8 cellular contexts compared by ENCODE assay signal in genomic region chr11:94544582-94544831, GRCh38. TPM values are rescaled to one million over a fixed set of nuclear protein-coding genes. Genes with fewer than 3 reads are reported as not detected.
DNase-seq lines count a peak whose midpoint lies in the region; ATAC-seq, FAIRE-seq and TF ChIP-seq lines count a peak whose summit lies in the region.

No MANE protein-coding gene starts in this region.

- no peak for FAIRE-seq in GM12892 (lab: Jason Lieb, UNC)

- peak overlapping the region; percentile 79 for H3K4me3 Mint-ChIP-seq in activated naive CD8-positive, alpha-beta T cell treated with anti-CD3 and anti-CD28 coated beads, Interleukin-2, amount 10 ng/mL, durations not matched to agents 7 days and 5 days

- H3K4me3 ChIP-seq in GM06990 (replicated peaks; ENCODE audit: low read depth, low read length) (peak overlapping the region; percentile 57), left lung (peak overlapping the region; percentile 58 to 62), thyroid gland (replicated peaks in 1 of 3) (peak overlapping the region; percentile 8 to 78 (median 63))

- H3K9me3 Mint-ChIP-seq in activated naive CD8-positive, alpha-beta T cell treated with anti-CD3 and anti-CD28 coated beads, Interleukin-2, amount 10 ng/mL, durations not matched to agents 7 days and 5 days: no peaks in the 10 kb centered on the region

- no peak for TF ChIP-seq POLR2A in thyroid gland (IDR thresholded peaks at IDR 0.05)
- no peak for TF ChIP-seq POLR2A in erythroblast (IDR thresholded peaks at IDR 0.05; ENCODE audit: low read length)
- no peak for TF ChIP-seq POLR2A in GM12892 (IDR thresholded peaks at IDR 0.05; ENCODE audit: low read depth, low read length)

- peaks cover 27% of the 10 kb centered on the region for H3K4me1 Mint-ChIP-seq in activated naive CD8-positive, alpha-beta T cell treated with anti-CD3 and anti-CD28 coated beads, Interleukin-2, amount 10 ng/mL, durations not matched to agents 7 days and 5 days

- WGBS in thyroid gland, 2 donors: no CpG with 5 or more reads among the region's 32 CpGs

- H3K36me3 ChIP-seq in GM06990 (ENCODE audit: control insufficient read depth, insufficient read depth, low read length): no peaks in the 10 kb centered on the region
- no peaks in the 10 kb centered on the region for H3K36me3 ChIP-seq in left lung
- no peaks in the 10 kb centered on the region for H3K36me3 ChIP-seq in thyroid gland

- peaks cover 10% of the 10 kb centered on the region for H3K36me3 Mint-ChIP-seq in activated naive CD8-positive, alpha-beta T cell treated with anti-CD3 and anti-CD28 coated beads, Interleukin-2, amount 10 ng/mL, durations not matched to agents 7 days and 5 days

- H3K27ac ChIP-seq in left lung (peak overlapping the region; percentile 97 to 99), thyroid gland (peak overlapping the region in 2 of 3 donors; percentile 93 to 98)

- POLR2A ChIA-PET in activated naive CD8-positive, alpha-beta T cell treated with anti-CD3 and anti-CD28 coated beads, Interleukin-2, amount 10 ng/mL, durations not matched to agents 7 days and 5 days (lab: Charles Lee): interaction anchor here (0.8 to 1.3 kb wide), 2 partner anchors 32 to 50 kb away, joined by 3 to 4 read pairs; partner anchors contain the start of gene C11orf97

- ATAC-seq in HG02970 (IDR thresholded peaks at IDR 0.05; ENCODE audit: low FRiP score, unreplicated experiment) (peak; percentile 0), left lung (peak; percentile 1)
- ATAC-seq in activated naive CD8-positive, alpha-beta T cell treated with anti-CD3 and anti-CD28 coated beads, Interleukin-2, amount 10 ng/mL, durations not matched to agents 7 days and 5 days (ENCODE audit: low read depth): no peak

- H3K27me3 Mint-ChIP-seq in activated naive CD8-positive, alpha-beta T cell treated with anti-CD3 and anti-CD28 coated beads, Interleukin-2, amount 10 ng/mL, durations not matched to agents 7 days and 5 days: no peaks in the 10 kb centered on the region

- H3K27me3 ChIP-seq in GM06990 (replicated peaks; ENCODE audit: control insufficient read depth, insufficient read depth, low read length) (no peaks in the 10 kb centered on the region), left lung (no peaks in the 10 kb centered on the region), thyroid gland (no peaks in the 10 kb centered on the region)

- TF ChIP-seq CTCF in GM06990 (IDR thresholded peaks at IDR 0.05; ENCODE audit: insufficient read depth, low read length, poor library complexity, severe bottlenecking) (no peak), left lung (IDR thresholded peaks at IDR 0.05) (no peak), thyroid gland (IDR thresholded peaks at IDR 0.05) (no peak)

- intact Hi-C loops in left lung (cut with DNase I) (no loop called here), thyroid gland (cut with DNase I) (no loop called here)

- H3K27ac Mint-ChIP-seq in activated naive CD8-positive, alpha-beta T cell treated with anti-CD3 and anti-CD28 coated beads, Interleukin-2, amount 10 ng/mL, durations not matched to agents 7 days and 5 days: no peak overlapping the region

- DNase-seq in GM06990 (ENCODE audit: extremely low read depth, insufficient read length) (no peak), left lung (no peak), thyroid gland (no peak), GDM1 (lab: John Stamatoyannopoulos, UW) (no peak), erythroblast (lab: John Stamatoyannopoulos, UW) (no peak), GM12892 (ENCODE audit: insufficient read length) (no peak)
- DNase-seq in activated naive CD8-positive, alpha-beta T cell treated with anti-CD3 and anti-CD28 coated beads, Interleukin-2, amount 10 ng/mL, durations not matched to agents 7 days and 5 days: no peak

- H3K9me3 ChIP-seq in left lung (no peaks in the 10 kb centered on the region), thyroid gland (no peaks in the 10 kb centered on the region)

- peaks cover 26 to 57% of the 10 kb centered on the region in 2 donors for H3K4me1 ChIP-seq in left lung
- peaks cover 11 to 32% of the 10 kb centered on the region in 2 donors for H3K4me1 ChIP-seq in thyroid gland

RNA-seq across cellular contexts. Expression of gene FUT4, which starts 0.8 kb away (rescaled TPM):
- total RNA-seq in activated naive CD8-positive, alpha-beta T cell treated with anti-CD3 and anti-CD28 coated beads, Interleukin-2, amount 10 ng/mL, durations not matched to agents 7 days and 5 days: 1 to 10 TPM; 6.7 to 6.8 TPM
- 1 to 10 TPM; 6.2 to 7.3 TPM for total RNA-seq in left lung
- total RNA-seq in thyroid gland: 1 to 10 TPM; 3.8 to 7.4 (median 6.0) TPM
- 1.4 TPM for polyA plus RNA-seq in GM12892 (2012; ENCODE audit: missing spikeins)

RNA-seq across cellular contexts. Expression of gene PIWIL4, which starts 22.7 kb away (rescaled TPM):
- 1 to 10 TPM; 1.1 to 1.5 TPM for total RNA-seq in activated naive CD8-positive, alpha-beta T cell treated with anti-CD3 and anti-CD28 coated beads, Interleukin-2, amount 10 ng/mL, durations not matched to agents 7 days and 5 days
- total RNA-seq in left lung: 1 to 10 TPM; 1.3 to 2.7 TPM
- 1 to 10 TPM; 1.5 to 5.1 (median 3.5) TPM for total RNA-seq in thyroid gland
- 0.40 TPM for polyA plus RNA-seq in GM12892 (2012; ENCODE audit: missing spikeins)

RNA-seq across cellular contexts. Expression of gene C11orf97, which starts 32.2 kb away (rescaled TPM):
- total RNA-seq in activated naive CD8-positive, alpha-beta T cell treated with anti-CD3 and anti-CD28 coated beads, Interleukin-2, amount 10 ng/mL, durations not matched to agents 7 days and 5 days: not detected
- 1 to 10 TPM in 1 of 2 donors, not detected in 1; 1.8 TPM for total RNA-seq in left lung
- total RNA-seq in thyroid gland: not detected
- not detected for polyA plus RNA-seq in GM12892 (2012; ENCODE audit: missing spikeins)

RNA-seq across cellular contexts. Expression of gene ANKRD49, which starts 50.7 kb away (rescaled TPM):
- total RNA-seq in activated naive CD8-positive, alpha-beta T cell treated with anti-CD3 and anti-CD28 coated beads, Interleukin-2, amount 10 ng/mL, durations not matched to agents 7 days and 5 days: 10 to 100 TPM; 36.1 to 37.0 TPM
- total RNA-seq in left lung: 10 to 100 TPM in 1 of 2 donors, 1 to 10 TPM in 1; 9.8 to 13.1 TPM
- 10 to 100 TPM; 29.8 to 61.4 (median 32.2) TPM for total RNA-seq in thyroid gland
- 28.6 TPM for polyA plus RNA-seq in GM12892 (2012; ENCODE audit: missing spikeins)

RNA-seq across cellular contexts. Expression of gene MRE11, which starts 50.9 kb away (rescaled TPM):
- total RNA-seq in activated naive CD8-positive, alpha-beta T cell treated with anti-CD3 and anti-CD28 coated beads, Interleukin-2, amount 10 ng/mL, durations not matched to agents 7 days and 5 days: 10 to 100 TPM; 40.8 to 41.1 TPM
- 10 to 100 TPM; 15.5 to 20.8 TPM for total RNA-seq in left lung
- 10 to 100 TPM; 18.4 to 25.0 (median 22.8) TPM for total RNA-seq in thyroid gland
- 27.2 TPM for polyA plus RNA-seq in GM12892 (2012; ENCODE audit: missing spikeins)
